ENCODE assay signal across 8 cellular contexts in genomic region chr11:59669611-59670009, GRCh38. TPM values are rescaled to one million over a fixed set of nuclear protein-coding genes. Genes with fewer than 3 reads are reported as not detected.
DNase-seq lines count a peak whose midpoint lies in the region; ATAC-seq, FAIRE-seq and TF ChIP-seq lines count a peak whose summit lies in the region.

No MANE protein-coding gene starts in this region.

- DNase-seq in D721Med (ENCODE audit: insufficient read length, low spot score) (peak; percentile 38), right cardiac atrium (peak; percentile 45 to 81 (median 80)), putamen (ENCODE audit: low spot score) (peak; percentile 58), GM19240 (ENCODE audit: insufficient read length, low spot score) (no peak), NCI-H526 treated with DMSO at 0.1 percent for 48 hours (lab: John Stamatoyannopoulos, UW) (no peak)

- H3K4me3 ChIP-seq in right cardiac atrium (ENCODE audit: low read length), result peak overlapping the region; percentile 96

- TF ChIP-seq CTCF in D721Med (IDR thresholded peaks at IDR 0.05; ENCODE audit: insufficient read depth, missing control alignments), result no peak

- H3K27ac ChIP-seq in adipose tissue (ENCODE audit: low read depth, low read length), result peak overlapping the region; percentile 53
- peak overlapping the region; percentile 100 for H3K27ac ChIP-seq in right cardiac atrium (ENCODE audit: low read length)

- H3K9me3 ChIP-seq in right cardiac atrium (ENCODE audit: control insufficient read depth, low read length), result no peaks in the 10 kb centered on the region

- WGBS in adipose tissue, 3 donors, result 4 to 7% (median 6%) methylated on average over 22 of the region's 22 CpGs
- 5% methylated on average over 22 of the region's 22 CpGs for WGBS in right cardiac atrium

- no peak for FAIRE-seq in D721Med (lab: Jason Lieb, UNC)

- H3K4me1 ChIP-seq in right cardiac atrium (ENCODE audit: control insufficient read depth, insufficient read depth, low read length), result no peaks in the 10 kb centered on the region

- intact Hi-C loops in right cardiac atrium (cut with DNase I), result loop anchor here in 2 of 4 donors (2.0 to 10.0 kb wide), 3 partner anchors 115 to 135 kb away; no protein-coding TSS in a partner anchor

- ATAC-seq in HG02973 (IDR thresholded peaks at IDR 0.05; ENCODE audit: unreplicated experiment), result peak; percentile 16
- peak; percentile 49 to 60 for ATAC-seq in right cardiac atrium
- no peak for ATAC-seq in GM19463 (IDR thresholded peaks at IDR 0.05; ENCODE audit: unreplicated experiment)

- H3K27me3 ChIP-seq in right cardiac atrium (ENCODE audit: control insufficient read depth, insufficient read depth), result no peaks in the 10 kb centered on the region

RNA-seq across cellular contexts. Expression of gene PATL1, which starts 0.8 kb away (rescaled TPM):
- 10 to 100 TPM in 2 of 3 donors, 1 to 10 TPM in 1; 6.5 to 16.8 (median 14.4) TPM for polyA plus RNA-seq in adipose tissue
- 10 to 100 TPM; 20.2 to 30.2 (median 23.7) TPM for total RNA-seq in right cardiac atrium
- polyA plus RNA-seq in right cardiac atrium, result 11.7 TPM

RNA-seq across cellular contexts. Expression of gene OR10V1, which starts 44.0 kb away (rescaled TPM):
- not detected for polyA plus RNA-seq in adipose tissue
- not detected for total RNA-seq in right cardiac atrium
- not detected for polyA plus RNA-seq in right cardiac atrium

RNA-seq across cellular contexts. Expression of gene OSBP, which starts 54.0 kb away (rescaled TPM):
- polyA plus RNA-seq in adipose tissue (10 to 100 TPM; 17.0 to 27.8 (median 18.9) TPM), right cardiac atrium (16.2 TPM)
- 10 to 100 TPM; 33.9 to 40.6 (median 36.3) TPM for total RNA-seq in right cardiac atrium

Comparison
In these comparisons a context has a peak if more than half of its experiments do, and no peak if none do; other contexts are left out.
1. DNase-seq: peak in D721Med (single experiment), right cardiac atrium (3 of 3) and putamen (single experiment); none in GM19240 (single experiment) and NCI-H526 treated with DMSO at 0.1 percent for 48 hours (single experiment).